ENCODE assay signal across 8 cellular contexts in genomic region chr6:89352329-89353117, GRCh38. TPM values are rescaled to one million over a fixed set of nuclear protein-coding genes. Genes with fewer than 3 reads are reported as not detected.
DNase-seq lines count a peak whose midpoint lies in the region; ATAC-seq and TF ChIP-seq lines count a peak whose summit lies in the region.

Gene UBE2J1 (minus strand): TSS chr6:89352722. CDS start chr6:89352569, 153 bp downstream.

- H3K27ac ChIP-seq in SJCRH30, result peak within 1 kb of the TSS; percentile 94
- peak within 1 kb of the TSS; percentile 89 for H3K27ac ChIP-seq in foreskin keratinocyte

- DNase-seq in Caki2 (ENCODE audit: low read depth), result peak; percentile 91
- peak in 75 of 76 experiments; percentile 51 to 95 (median 87) for DNase-seq in HUDEP-2 (lab: John Stamatoyannopoulos, UW; ENCODE audit: unreplicated experiment in 76 of 76)
- peak; percentile 85 to 88 for DNase-seq in SJCRH30
- DNase-seq in activated naive CD4-positive, alpha-beta T cell (lab: John Stamatoyannopoulos, UW), result peak; percentile 21 to 61 (median 36)
- DNase-seq in foreskin keratinocyte, result peak in 1 of 2 donors; percentile 72
- DNase-seq in stromal cell of bone marrow (ENCODE audit: low read depth), result peak; percentile 92

- in situ Hi-C loops in Caki2 (cut with HindIII; ENCODE audit: low pct_unique_long_range_greater_than_20kb, low sequenced_read_pairs), result no loop called here

- H3K9me3 ChIP-seq in SJCRH30 (replicated peaks), result no peaks in the 10 kb centered on the region
- no peaks in the 10 kb centered on the region for H3K9me3 ChIP-seq in neuron (ENCODE audit: low read length)

- H2AFZ ChIP-seq in neuron (ENCODE audit: low read depth, low read length), result peak within 1 kb of the TSS; percentile 53

- H3K4me3 ChIP-seq in SJCRH30 (peak within 1 kb of the TSS; percentile 92), neuron (ENCODE audit: low read length) (peak within 1 kb of the TSS; percentile 93)

- H3K36me3 ChIP-seq in SJCRH30 (no peaks in the 10 kb centered on the region), neuron (ENCODE audit: insufficient read depth, low read length) (no peaks in the 10 kb centered on the region)

- no peak for TF ChIP-seq CTCF in foreskin keratinocyte (conservative IDR thresholded peaks at IDR 0.05)

- H3K4me1 ChIP-seq in SJCRH30 (peaks cover 7% of the 10 kb centered on the region), foreskin keratinocyte (peaks cover 5% of the 10 kb centered on the region), neuron (ENCODE audit: insufficient read depth, low read length) (peaks cover 20% of the 10 kb centered on the region)

- ATAC-seq in GM19468 (IDR thresholded peaks at IDR 0.05; ENCODE audit: extremely low read depth, unreplicated experiment), result peak; percentile 35
- peak; percentile 93 for ATAC-seq in foreskin keratinocyte

- H3K27me3 ChIP-seq in SJCRH30 (no peaks in the 10 kb centered on the region), foreskin keratinocyte (peaks cover 6% of the 10 kb centered on the region), neuron (ENCODE audit: insufficient read depth, low read length) (no peaks in the 10 kb centered on the region)

RNA-seq across cellular contexts. Expression of gene UBE2J1, which starts in this region (rescaled TPM):
- total RNA-seq in Caki2 (2014; rRNA removed; shearing (Covaris generic); ENCODE audit: low replicate concordance), result 26.9 and 33.1 TPM in 2 replicates
- 50.4 and 54.5 TPM in 2 replicates for total RNA-seq in SJCRH30 (2014; rRNA removed; shearing (Covaris generic))
- 26.4 and 27.5 TPM in 2 replicates for total RNA-seq in foreskin keratinocyte
- 14.0 and 14.9 TPM in 2 replicates for polyA plus RNA-seq in foreskin keratinocyte
